In the genomic region with DNA sequence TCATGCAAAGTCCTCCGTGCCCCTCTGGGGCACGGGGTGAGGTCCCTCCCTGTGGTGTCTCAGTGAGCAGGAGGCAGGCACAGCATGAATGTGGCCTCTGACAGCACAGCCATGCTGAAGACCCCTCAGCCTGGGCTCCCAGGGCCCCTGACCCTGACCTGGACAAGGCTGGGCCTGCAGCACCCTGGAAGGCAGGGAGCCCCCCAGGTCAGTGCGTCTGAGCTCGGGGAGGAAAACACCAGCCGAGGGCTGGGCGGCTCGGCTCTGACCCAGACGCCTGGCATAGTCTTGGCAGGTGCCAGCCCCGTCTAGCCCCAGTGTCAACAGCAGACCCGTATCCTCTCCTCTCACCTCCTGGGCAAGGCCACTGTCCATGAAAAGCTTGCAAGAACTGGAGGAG, we compare ENCODE assay signal across 35 cellular contexts.
DNase-seq lines count a peak whose midpoint lies in the region; ATAC-seq, FAIRE-seq and TF ChIP-seq lines count a peak whose summit lies in the region.
"Had no signal": no experiment of that assay in that cellular context is flagged by ENCODE, and none has a peak within 500 bp of the region (broad histone marks: within the 10 kb centered on the region; RNA-seq: fewer than 3 reads in every experiment).

No MANE protein-coding gene starts in this region.

- H2BK12ac ChIP-seq in neuronal stem cell (ENCODE audit: low read length): no peak overlapping the region

- H2BK15ac ChIP-seq in neuronal stem cell (ENCODE audit: low read length): no peak overlapping the region

- H3K4ac ChIP-seq in neuronal stem cell (ENCODE audit: low read length): no peak overlapping the region

- ATAC-seq in Right ventricle myocardium inferior (no peak), left ventricle myocardium superior (no peak), right cardiac atrium (no peak)
- ATAC-seq: A549; CD8-positive, alpha-beta T cell had no signal

- H3K9ac ChIP-seq in neuronal stem cell (ENCODE audit: low read depth, low read length, poor library complexity) (no peak overlapping the region), kidney (ENCODE audit: low read length in 2 of 2) (no peak overlapping the region)
- H3K9ac ChIP-seq: BLaER1; BLaER1 treated with 17β-estradiol and CSF1 and Interleukin-3, amounts not matched to agents 10 nM and 100 nM had no signal

- POLR2A ChIA-PET in HEK293 (lab: Yijun Ruan, JAX): no interaction called here

- peak overlapping the region; percentile 32 for H2AK5ac ChIP-seq in neuronal stem cell (ENCODE audit: low read depth, low read length)

- H3K36me3 ChIP-seq in right atrium auricular region: no peaks in the 10 kb centered on the region
- no peaks in the 10 kb centered on the region for H3K36me3 ChIP-seq in HEK293 (ENCODE audit: control insufficient read depth in 2 of 2, insufficient read depth in 1 of 2, low read length in 2 of 2)
- no peaks in the 10 kb centered on the region for H3K36me3 ChIP-seq in neuronal stem cell (replicated peaks in 1 of 2; ENCODE audit: control insufficient read depth in 2 of 2, insufficient read depth in 2 of 2, low read length in 2 of 2)
- H3K36me3 ChIP-seq in kidney (ENCODE audit: control insufficient read depth in 1 of 2, insufficient read depth in 2 of 2, low read length in 2 of 2): no peaks in the 10 kb centered on the region
- H3K36me3 ChIP-seq: BE2C; BLaER1; BLaER1 treated with 17β-estradiol and CSF1 and Interleukin-3, amounts not matched to agents 10 nM and 100 nM had no signal

- H4K8ac ChIP-seq in neuronal stem cell (ENCODE audit: low read depth, low read length): no peak overlapping the region

- H3K9me3 ChIP-seq in right cardiac atrium (ENCODE audit: control insufficient read depth, low read length) (no peaks in the 10 kb centered on the region), right atrium auricular region (no peaks in the 10 kb centered on the region), HEK293 (ENCODE audit: control insufficient read depth, insufficient read depth, low read depth, low read length) (no peaks in the 10 kb centered on the region), neuronal stem cell (replicated peaks in 1 of 2; ENCODE audit: control insufficient read depth in 2 of 2, insufficient read depth in 1 of 2, low read depth in 1 of 2, low read length in 2 of 2) (no peaks in the 10 kb centered on the region), kidney (ENCODE audit: control insufficient read depth in 1 of 2, low read length in 2 of 2) (no peaks in the 10 kb centered on the region)
- H3K9me3 ChIP-seq: A549; BE2C; BLaER1; BLaER1 treated with 17β-estradiol and CSF1 and Interleukin-3, amounts not matched to agents 10 nM and 100 nM; Caco-2 had no signal

- no peak overlapping the region for H2BK120ac ChIP-seq in neuronal stem cell (ENCODE audit: low read depth, low read length)

- FAIRE-seq in kidney (lab: Jason Lieb, UNC): no peak
- FAIRE-seq: A204.1, A549, D721Med had no signal

- H3K27ac ChIP-seq in right cardiac atrium (ENCODE audit: low read length) (no peak overlapping the region), right atrium auricular region (no peak overlapping the region), HEK293 (ENCODE audit: extremely low read depth, low read depth, low read length) (no peak overlapping the region), neuronal stem cell (replicated peaks; ENCODE audit: low read length) (no peak overlapping the region), kidney (ENCODE audit: low read depth in 2 of 2, low read length in 2 of 2) (no peak overlapping the region)
- H3K27ac ChIP-seq: 22Rv1; A549; BLaER1; BLaER1 treated with 17β-estradiol and CSF1 and Interleukin-3, amounts not matched to agents 10 nM and 100 nM; C4-2B had no signal

- no peak overlapping the region for H2BK5ac ChIP-seq in neuronal stem cell (ENCODE audit: low read length)

- TF ChIP-seq CTCF in right atrium auricular region (IDR thresholded peaks at IDR 0.05): no peak
- TF ChIP-seq CTCF in HEK293 (tag by site-specific recombination; IDR thresholded peaks at IDR 0.05): no peak
- TF ChIP-seq CTCF in kidney (IDR thresholded peaks at IDR 0.05; ENCODE audit: borderline replicate concordance, extremely low read depth, insufficient read depth): no peak

- H3K79me1 ChIP-seq in neuronal stem cell (ENCODE audit: low read depth, low read length): peaks cover 4% of the 10 kb centered on the region

- H4K91ac ChIP-seq in neuronal stem cell (ENCODE audit: low read depth, low read length, poor library complexity): no peak overlapping the region

- H2AFZ ChIP-seq in neuronal stem cell (ENCODE audit: low read length): no peak overlapping the region

- H3K27me3 ChIP-seq in right cardiac atrium (ENCODE audit: control insufficient read depth, insufficient read depth) (no peaks in the 10 kb centered on the region), right atrium auricular region (no peaks in the 10 kb centered on the region), neuronal stem cell (ENCODE audit: control insufficient read depth in 3 of 3, insufficient read depth in 3 of 3, low read depth in 1 of 3, low read length in 3 of 3) (no peaks in the 10 kb centered on the region)
- H3K27me3 ChIP-seq: BE2C had no signal

- H3K18ac ChIP-seq in neuronal stem cell (ENCODE audit: low read length): peak overlapping the region; percentile 29

- H3K23ac ChIP-seq in neuronal stem cell (ENCODE audit: low read depth, low read length, poor library complexity): no peak overlapping the region

- 78% methylated on average over 10 of the region's 10 CpGs for WGBS in right cardiac atrium
- WGBS in neuronal stem cell (ENCODE audit: extremely low coverage in 2 of 2, insufficient read length in 2 of 2, insufficient replicate concordance in 1 of 2), 2 donors: no CpG with 5 or more reads among the region's 10 CpGs

- H3K4me3 ChIP-seq in right cardiac atrium (ENCODE audit: low read length) (no peak overlapping the region), right atrium auricular region (no peak overlapping the region), HEK293 (ENCODE audit: low read depth, low read length) (no peak overlapping the region), neuronal stem cell (ENCODE audit: low read length in 2 of 2) (no peak overlapping the region), kidney (ENCODE audit: low read length in 2 of 2) (no peak overlapping the region)
- H3K4me3 ChIP-seq: A549; BLaER1; BLaER1 treated with 17β-estradiol and CSF1 and Interleukin-3, amounts not matched to agents 10 nM and 100 nM had no signal

- CTCF ChIA-PET in HEK293 (lab: Yijun Ruan, JAX): interaction anchor here (0.6 kb wide), 1 partner anchor 20 kb away, joined by 5 read pairs; no protein-coding TSS in a partner anchor

- no peaks in the 10 kb centered on the region for H3K4me1 ChIP-seq in right cardiac atrium (ENCODE audit: control insufficient read depth, insufficient read depth, low read length)
- H3K4me1 ChIP-seq in right atrium auricular region: no peaks in the 10 kb centered on the region
- no peaks in the 10 kb centered on the region for H3K4me1 ChIP-seq in HEK293 (ENCODE audit: control insufficient read depth, insufficient read depth, low read length)
- no peaks in the 10 kb centered on the region for H3K4me1 ChIP-seq in neuronal stem cell (ENCODE audit: control insufficient read depth in 2 of 2, insufficient read depth in 1 of 2, low read depth in 1 of 2, low read length in 2 of 2)
- no peaks in the 10 kb centered on the region for H3K4me1 ChIP-seq in kidney (ENCODE audit: control insufficient read depth in 1 of 2, insufficient read depth in 1 of 2, low read depth in 1 of 2, low read length in 2 of 2)
- H3K4me1 ChIP-seq: A549, BE2C, Caco-2 had no signal

- intact Hi-C loops in Right ventricle myocardium inferior (cut with DNase I) (no loop called here), left ventricle myocardium superior (cut with micrococcal nuclease) (no loop called here), right cardiac atrium (cut with DNase I) (no loop called here), kidney (cut with DNase I) (no loop called here)

- DNase-seq in Right ventricle myocardium inferior (ENCODE audit: missing footprints): peak; percentile 15
- no peak for DNase-seq in left ventricle myocardium superior
- DNase-seq in right cardiac atrium: peak in 2 of 3 donors; percentile 26 to 29
- no peak for DNase-seq in right atrium auricular region (ENCODE audit: low spot score)
- DNase-seq in neuronal stem cell (ENCODE audit: low spot score): no peak
- no peak for DNase-seq in kidney
- DNase-seq in T-helper 2 cell: no peak
- DNase-seq: 8988T; ACHN; AML-193; BE2C; C1 segment of cervical spinal cord; Caco-2; Calu3; CD4-positive, alpha-beta memory T cell; CD4-positive, alpha-beta T cell; CD4-positive, CD25-positive, alpha-beta regulatory T cell; CD8-positive, alpha-beta memory T cell; CD8-positive, alpha-beta T cell; COR-L47; DMS 273 treated with DMSO at 0.1 percent for 48 hours; DMS153; DMS53; DMS79; DMS79 treated with DMSO at 0.1 percent for 48 hours; DND-41; EL had no signal

- H3K4me2 ChIP-seq in neuronal stem cell (ENCODE audit: insufficient read depth, low read length, poor library complexity, severe bottlenecking): no peak overlapping the region
- H3K4me2 ChIP-seq: A549; BLaER1; BLaER1 treated with 17β-estradiol and CSF1 and Interleukin-3, amounts not matched to agents 10 nM and 100 nM had no signal

- H3K14ac ChIP-seq in neuronal stem cell (ENCODE audit: low read length): no peak overlapping the region

TF ChIP-seq in HEK293, 187 proteins besides CTCF, POLR2A, EP300 and RAD21:
- TF ChIP-seq ZIC2 (tag by site-specific recombination; IDR thresholded peaks at IDR 0.05) (0 out of 2 replicates have a peak, but pooled peaks have one; percentile 16), ZXDB (tag by site-specific recombination; IDR thresholded peaks at IDR 0.05) (no peak)

Comparison
In these comparisons a context has a peak if more than half of its experiments do, and no peak if none do; other contexts are left out.
1. DNase-seq: peak in Right ventricle myocardium inferior (single experiment) and right cardiac atrium (2 of 3); none in left ventricle myocardium superior (single experiment), right atrium auricular region (single experiment), neuronal stem cell (single experiment), kidney (single experiment) and T-helper 2 cell (0 of 5).